9 cellular contexts compared by ENCODE assay signal in the genomic region with DNA sequence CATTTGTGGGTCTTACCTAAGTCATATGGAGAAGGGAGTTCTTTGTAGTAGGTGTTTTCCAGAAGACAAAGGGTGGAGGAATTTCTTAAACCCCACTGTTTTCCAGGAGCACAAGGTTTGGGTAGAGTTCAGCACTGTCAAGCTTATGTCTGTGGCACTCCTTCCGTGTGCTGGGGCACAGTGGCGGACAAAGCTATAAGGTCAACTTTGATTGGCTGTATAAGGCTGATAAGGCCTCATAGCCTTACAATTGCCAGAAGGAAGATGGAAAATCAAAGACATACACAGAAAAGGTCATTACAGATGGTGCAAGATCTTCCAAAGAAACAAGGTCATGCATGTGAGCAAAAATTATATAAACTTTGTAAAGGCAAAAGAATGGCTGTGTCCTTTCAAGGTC.
"Had no signal": no experiment of that assay in that cellular context is flagged by ENCODE, and none has a peak within 500 bp of the region (broad histone marks: within the 10 kb centered on the region; RNA-seq: fewer than 3 reads in every experiment).

No MANE protein-coding gene starts in this region.

- H2AFZ ChIP-seq: GM23338 had no signal

- H3K4me3 ChIP-seq: GM23338, HAP-1 had no signal

- H3K9me3 Mint-ChIP-seq: GM23338, HFFc6 had no signal

- H3K9me3 ChIP-seq: HAP-1 had no signal

- ATAC-seq: GM23338, HCT116 had no signal

- H3K27ac Mint-ChIP-seq: GM23338, HFFc6 had no signal

- FAIRE-seq: H1, HTR-8/SVneo had no signal

- H3K27me3 Mint-ChIP-seq: IgD-negative memory B cell had no signal

- DNase-seq: H7, HFFc6, KG1 had no signal

- H3K36me3 ChIP-seq: HAP-1 had no signal

- H3K4me3 Mint-ChIP-seq: GM23338, HFFc6 had no signal

- H3K4me2 ChIP-seq: GM23338 had no signal
